Comparison of ENCODE assay signal across 16 cellular contexts in genomic region chrX:25296850-25297249, GRCh38.
"Had no signal": no experiment of that assay in that cellular context is flagged by ENCODE, and none has a peak within 500 bp of the region (broad histone marks: within the 10 kb centered on the region; RNA-seq: fewer than 3 reads in every experiment).

No MANE protein-coding gene starts in this region.

- ATAC-seq: effector memory CD8-positive, alpha-beta T cell; gastrocnemius medialis; naive thymus-derived CD4-positive, alpha-beta T cell; psoas muscle; sciatic nerve; stimulated activated memory B cell treated with anti-CD40 and anti-IgM and Interleukin-4, amounts not matched to agents 10 μg/mL and 1 μg/mL and 100 μg/mL, for 72 hours; upper lobe of right lung had no signal

- DNase-seq: effector memory CD8-positive, alpha-beta T cell; gastrocnemius medialis; glutamatergic neuron; kidney; naive thymus-derived CD4-positive, alpha-beta T cell; nephron progenitor cell; psoas muscle; spleen; stimulated activated CD4-positive, alpha-beta T cell treated with anti-CD3 and anti-CD28 coated beads, Interleukin-15, amount 100 ng/mL, for 24 hours; stimulated activated CD4-positive, alpha-beta T cell treated with anti-CD3 and anti-CD28 coated beads, Interleukin-1b, Interleukin-23, amount 100 ng/mL, for 48 hours; stimulated activated CD4-positive, alpha-beta T cell treated with anti-CD3 and anti-CD28 coated beads, Interleukin-4, amount 100 ng/mL, for 24 hours; upper lobe of right lung had no signal

- H3K4me3 Mint-ChIP-seq: dendritic cell treated with granulocyte-macrophage colony-stimulating factor and Interleukin-4, amounts not matched to agents 40 ng/mL and 50 ng/mL, for 4 days; effector memory CD8-positive, alpha-beta T cell; naive thymus-derived CD4-positive, alpha-beta T cell; nephron progenitor cell; stimulated activated memory B cell treated with anti-CD40 and anti-IgM and Interleukin-4, amounts not matched to agents 10 μg/mL and 1 μg/mL and 100 μg/mL, for 72 hours; stimulated activated naive CD8-positive, alpha-beta T cell treated with anti-CD3 and anti-CD28 coated beads, Interleukin-15, Interleukin-2, amounts not matched to agents 100 ng/mL and 50 ng/mL, for 24 hours had no signal

- H3K27me3 Mint-ChIP-seq: dendritic cell treated with granulocyte-macrophage colony-stimulating factor and Interleukin-4, amounts not matched to agents 40 ng/mL and 50 ng/mL, for 4 days; effector memory CD8-positive, alpha-beta T cell; naive thymus-derived CD4-positive, alpha-beta T cell; stimulated activated memory B cell treated with anti-CD40 and anti-IgM and Interleukin-4, amounts not matched to agents 10 μg/mL and 1 μg/mL and 100 μg/mL, for 72 hours; stimulated activated naive CD8-positive, alpha-beta T cell treated with anti-CD3 and anti-CD28 coated beads, Interleukin-15, Interleukin-2, amounts not matched to agents 100 ng/mL and 50 ng/mL, for 24 hours had no signal

- H3K36me3 Mint-ChIP-seq: naive thymus-derived CD4-positive, alpha-beta T cell; stimulated activated memory B cell treated with anti-CD40 and anti-IgM and Interleukin-4, amounts not matched to agents 10 μg/mL and 1 μg/mL and 100 μg/mL, for 72 hours had no signal

- H3K4me1 Mint-ChIP-seq: naive thymus-derived CD4-positive, alpha-beta T cell; nephron progenitor cell; stimulated activated memory B cell treated with anti-CD40 and anti-IgM and Interleukin-4, amounts not matched to agents 10 μg/mL and 1 μg/mL and 100 μg/mL, for 72 hours had no signal

- H3K9me3 Mint-ChIP-seq: dendritic cell treated with granulocyte-macrophage colony-stimulating factor and Interleukin-4, amounts not matched to agents 40 ng/mL and 50 ng/mL, for 4 days; effector memory CD8-positive, alpha-beta T cell; stimulated activated memory B cell treated with anti-CD40 and anti-IgM and Interleukin-4, amounts not matched to agents 10 μg/mL and 1 μg/mL and 100 μg/mL, for 72 hours; stimulated activated naive CD8-positive, alpha-beta T cell treated with anti-CD3 and anti-CD28 coated beads, Interleukin-15, Interleukin-2, amounts not matched to agents 100 ng/mL and 50 ng/mL, for 24 hours had no signal

- H3K27ac Mint-ChIP-seq: dendritic cell treated with granulocyte-macrophage colony-stimulating factor and Interleukin-4, amounts not matched to agents 40 ng/mL and 50 ng/mL, for 4 days; effector memory CD8-positive, alpha-beta T cell; naive thymus-derived CD4-positive, alpha-beta T cell; nephron progenitor cell; stimulated activated memory B cell treated with anti-CD40 and anti-IgM and Interleukin-4, amounts not matched to agents 10 μg/mL and 1 μg/mL and 100 μg/mL, for 72 hours; stimulated activated naive CD8-positive, alpha-beta T cell treated with anti-CD3 and anti-CD28 coated beads, Interleukin-15, Interleukin-2, amounts not matched to agents 100 ng/mL and 50 ng/mL, for 24 hours had no signal
